In genomic region chr10:6713716-6714115, GRCh38 we compare ENCODE assay signal across 21 cellular contexts.
DNase-seq lines count a peak whose midpoint lies in the region; ATAC-seq and TF ChIP-seq lines count a peak whose summit lies in the region.
"Had no signal": no experiment of that assay in that cellular context is flagged by ENCODE, and none has a peak within 500 bp of the region (broad histone marks: within the 10 kb centered on the region; RNA-seq: fewer than 3 reads in every experiment).

No MANE protein-coding gene starts in this region.

- DNase-seq in activated naive CD4-positive, alpha-beta T cell treated with anti-CD3 and anti-CD28 coated beads, Interleukin-2, amount 10 ng/mL, durations not matched to agents 7 days and 5 days: peak; percentile 43
- DNase-seq in activated naive CD4-positive, alpha-beta T cell treated with Interleukin-2 at 50 U/mL for 16 hours: no peak
- DNase-seq in NB4 (ENCODE audit: low read depth): peak; percentile 7
- DNase-seq in dermis blood vessel endothelial cell: peak; percentile 11
- peak; percentile 14 for DNase-seq in renal cortical epithelial cell (ENCODE audit: low read depth)
- no peak for DNase-seq in GM13977 (ENCODE audit: low spot score)
- DNase-seq in HCEC 1CT: no peak
- DNase-seq: gastrocnemius medialis, Karpas-422, mesenchymal stem cell, naive B cell, NCI-H1105 treated with DMSO at 0.1 percent for 48 hours, NCI-H2081 treated with DMSO at 0.1 percent for 48 hours, sigmoid colon, T1000 had no signal

- peaks cover 10% of the 10 kb centered on the region for H3K4me1 Mint-ChIP-seq in activated naive CD4-positive, alpha-beta T cell treated with anti-CD3 and anti-CD28 coated beads, Interleukin-2, amount 10 ng/mL, durations not matched to agents 7 days and 5 days
- H3K4me1 Mint-ChIP-seq: stimulated activated effector memory CD8-positive, alpha-beta T cell treated with anti-CD3 and anti-CD28 coated beads, Interleukin-12 subunit alpha, Interleukin-12 subunit beta, amount 100 ng/mL, for 72 hours had no signal

- no peaks in the 10 kb centered on the region for H3K36me3 Mint-ChIP-seq in activated naive CD4-positive, alpha-beta T cell treated with anti-CD3 and anti-CD28 coated beads, Interleukin-2, amount 10 ng/mL, durations not matched to agents 7 days and 5 days
- H3K36me3 Mint-ChIP-seq: stimulated activated effector memory CD8-positive, alpha-beta T cell treated with anti-CD3 and anti-CD28 coated beads, Interleukin-12 subunit alpha, Interleukin-12 subunit beta, amount 100 ng/mL, for 72 hours had no signal

- TF ChIP-seq CTCF in NB4 (IDR thresholded peaks at IDR 0.05; ENCODE audit: low read depth, low read length) (no peak), GM13977 (IDR thresholded peaks at IDR 0.05; ENCODE audit: extremely low read depth, insufficient read depth, missing control alignments) (no peak)

- H3K27me3 Mint-ChIP-seq in activated naive CD4-positive, alpha-beta T cell treated with anti-CD3 and anti-CD28 coated beads, Interleukin-2, amount 10 ng/mL, durations not matched to agents 7 days and 5 days: peaks cover 43% of the 10 kb centered on the region

- no peak overlapping the region for H3K4me3 ChIP-seq in NB4 (ENCODE audit: low read depth, low read length)
- H3K4me3 ChIP-seq: gastrocnemius medialis, sigmoid colon, SK-N-MC, suprapubic skin, vagina had no signal

- no peaks in the 10 kb centered on the region for H3K9me3 Mint-ChIP-seq in activated naive CD4-positive, alpha-beta T cell treated with anti-CD3 and anti-CD28 coated beads, Interleukin-2, amount 10 ng/mL, durations not matched to agents 7 days and 5 days
- H3K9me3 Mint-ChIP-seq: activated T-helper 2 cell treated with anti-CD3 and anti-CD28 coated beads, Interferon-gamma antibody, Interleukin-2, Interleukin-4, amounts not matched to agents 10 μg/mL and 5 μg/mL and 100 μg/mL, durations not matched to agents 14 hours and 24 hours and 36 hours; stimulated activated effector memory CD8-positive, alpha-beta T cell treated with anti-CD3 and anti-CD28 coated beads, Interleukin-12 subunit alpha, Interleukin-12 subunit beta, amount 100 ng/mL, for 72 hours had no signal

- H3K27ac Mint-ChIP-seq in activated naive CD4-positive, alpha-beta T cell treated with anti-CD3 and anti-CD28 coated beads, Interleukin-2, amount 10 ng/mL, durations not matched to agents 7 days and 5 days: no peak overlapping the region
- H3K27ac Mint-ChIP-seq: activated T-helper 2 cell treated with anti-CD3 and anti-CD28 coated beads, Interferon-gamma antibody, Interleukin-2, Interleukin-4, amounts not matched to agents 10 μg/mL and 5 μg/mL and 100 μg/mL, durations not matched to agents 14 hours and 24 hours and 36 hours; naive B cell; stimulated activated effector memory CD8-positive, alpha-beta T cell treated with anti-CD3 and anti-CD28 coated beads, Interleukin-12 subunit alpha, Interleukin-12 subunit beta, amount 100 ng/mL, for 72 hours had no signal

- no peak overlapping the region for H3K4me3 Mint-ChIP-seq in activated naive CD4-positive, alpha-beta T cell treated with anti-CD3 and anti-CD28 coated beads, Interleukin-2, amount 10 ng/mL, durations not matched to agents 7 days and 5 days
- H3K4me3 Mint-ChIP-seq: stimulated activated effector memory CD8-positive, alpha-beta T cell treated with anti-CD3 and anti-CD28 coated beads, Interleukin-12 subunit alpha, Interleukin-12 subunit beta, amount 100 ng/mL, for 72 hours had no signal

- no peak for ATAC-seq in GM21367 (IDR thresholded peaks at IDR 0.05; ENCODE audit: unreplicated experiment)
- ATAC-seq: gastrocnemius medialis; stimulated activated effector memory CD8-positive, alpha-beta T cell treated with anti-CD3 and anti-CD28 coated beads, Interleukin-12 subunit alpha, Interleukin-12 subunit beta, amount 100 ng/mL, for 72 hours had no signal

- in situ Hi-C loops in GM13977 (cut with MboI; ENCODE audit: low pct_unique_long_range_greater_than_20kb, low sequenced_read_pairs, unreplicated experiment): no loop called here

- CTCF ChIA-PET in activated naive CD4-positive, alpha-beta T cell treated with anti-CD3 and anti-CD28 coated beads, Interleukin-2, amount 10 ng/mL, durations not matched to agents 7 days and 5 days (lab: Charles Lee): interaction anchor here (0.7 kb wide), 1 partner anchor 698 kb away, joined by 3 read pairs; no protein-coding TSS in a partner anchor

- no peak for TF ChIP-seq POLR2A in NB4 (IDR thresholded peaks at IDR 0.05; ENCODE audit: extremely low read depth, insufficient read length)

Comparison
In these comparisons a context has a peak if more than half of its experiments do, and no peak if none do; other contexts are left out.
1. DNase-seq: peak in activated naive CD4-positive, alpha-beta T cell treated with anti-CD3 and anti-CD28 coated beads, Interleukin-2, amount 10 ng/mL, durations not matched to agents 7 days and 5 days (single experiment), NB4 (single experiment), dermis blood vessel endothelial cell (single experiment) and renal cortical epithelial cell (single experiment); none in activated naive CD4-positive, alpha-beta T cell treated with Interleukin-2 at 50 U/mL for 16 hours (single experiment), GM13977 (single experiment) and HCEC 1CT (single experiment).